In the genomic region with DNA sequence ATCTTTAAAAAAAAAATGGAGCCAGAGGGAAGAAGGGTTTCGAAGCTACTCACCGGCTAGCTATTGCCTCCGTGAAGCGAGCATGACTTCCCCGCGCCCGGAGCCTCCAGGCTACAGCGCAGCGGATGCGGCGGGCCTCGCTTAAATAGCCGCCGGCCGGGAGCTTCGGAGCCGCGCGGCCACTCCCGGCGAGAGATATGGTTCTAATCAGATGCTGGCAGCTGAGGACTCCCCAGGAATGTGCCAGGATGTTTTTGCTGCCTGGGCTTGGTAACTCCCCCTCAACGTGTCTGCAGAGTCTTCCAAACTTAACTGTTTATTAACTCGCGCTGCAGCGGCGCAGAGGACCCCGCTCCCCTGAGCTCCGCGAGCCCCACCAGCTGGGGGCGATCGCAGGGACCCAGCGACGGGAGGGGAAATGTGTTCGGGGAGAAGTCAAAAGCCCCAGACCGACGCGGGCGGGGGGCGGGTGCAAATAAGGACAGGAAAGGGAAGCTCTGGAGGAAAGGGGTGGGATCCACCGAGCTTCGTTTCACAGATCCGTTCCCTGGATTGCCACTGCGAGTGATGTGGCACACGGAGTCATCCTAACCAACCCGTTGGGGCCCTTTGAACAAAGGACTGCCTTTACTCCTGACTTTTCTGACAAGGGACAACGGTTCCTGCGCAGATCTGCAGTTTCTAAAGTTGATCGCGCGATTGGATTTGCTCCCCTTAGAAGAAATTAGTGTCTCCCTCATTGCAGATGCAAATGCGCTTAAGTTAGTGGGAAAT, we compare ENCODE assay signal across 8 cellular contexts. TPM values are rescaled to one million over a fixed set of nuclear protein-coding genes. Genes with fewer than 3 reads are reported as not detected.
A peak's percentile ranks its signal among the peaks of the same experiment; 100 is the strongest.
DNase-seq lines count a peak whose midpoint lies in the region; ATAC-seq and TF ChIP-seq lines count a peak whose summit lies in the region.

A gene (minus strand): TSS at position 230 of the 774 bp plus-strand sequence. CDS start 30,660 bp downstream, outside the sequence.

- H3K4me1 Mint-ChIP-seq in HFFc6 (ENCODE audit: low read depth) = peaks cover 71% of the 10 kb centered on the region

- H3K14ac ChIP-seq in neuronal stem cell (ENCODE audit: low read length) = no peak within 1 kb of the TSS

- peak within 1 kb of the TSS; percentile 75 for H2BK120ac ChIP-seq in neuronal stem cell (ENCODE audit: low read depth, low read length)

- peaks cover 38% of the 10 kb centered on the region for H3K36me3 Mint-ChIP-seq in HFFc6 (ENCODE audit: low read depth)

- H4K8ac ChIP-seq in neuronal stem cell (ENCODE audit: low read depth, low read length) = no peak within 1 kb of the TSS

- H3K27me3 Mint-ChIP-seq in HFFc6 (ENCODE audit: insufficient read depth) = peaks cover 2% of the 10 kb centered on the region

- H2BK15ac ChIP-seq in neuronal stem cell (ENCODE audit: low read length) = no peak within 1 kb of the TSS

- H3K23ac ChIP-seq in neuronal stem cell (ENCODE audit: low read depth, low read length, poor library complexity) = no peak within 1 kb of the TSS

- H3K9me3 ChIP-seq in SJSA1 (replicated peaks) (no peaks in the 10 kb centered on the region), neuronal stem cell (replicated peaks in 1 of 2; ENCODE audit: control insufficient read depth in 2 of 2, insufficient read depth in 1 of 2, low read depth in 1 of 2, low read length in 2 of 2) (no peaks in the 10 kb centered on the region)

- no peak within 1 kb of the TSS for H2BK12ac ChIP-seq in neuronal stem cell (ENCODE audit: low read length)

- H3K27me3 ChIP-seq in SJSA1 (replicated peaks) (no peaks in the 10 kb centered on the region), neuronal stem cell (ENCODE audit: control insufficient read depth in 3 of 3, insufficient read depth in 3 of 3, low read depth in 1 of 3, low read length in 3 of 3) (no peaks in the 10 kb centered on the region)

- peak within 1 kb of the TSS; percentile 32 for H3K9ac ChIP-seq in neuronal stem cell (ENCODE audit: low read depth, low read length, poor library complexity)

- ATAC-seq in HG02981 (IDR thresholded peaks at IDR 0.05; ENCODE audit: unreplicated experiment) = no peak

- peak within 1 kb of the TSS; percentile 98 for H3K27ac Mint-ChIP-seq in HFFc6

- peak within 1 kb of the TSS; percentile 67 for H3K18ac ChIP-seq in neuronal stem cell (ENCODE audit: low read length)

- H3K79me1 ChIP-seq in neuronal stem cell (ENCODE audit: low read depth, low read length) = no peaks in the 10 kb centered on the region

- peak within 1 kb of the TSS; percentile 92 for H2AFZ ChIP-seq in neuronal stem cell (ENCODE audit: low read length)

- no peak within 1 kb of the TSS for H3K4ac ChIP-seq in neuronal stem cell (ENCODE audit: low read length)

- H2BK5ac ChIP-seq in neuronal stem cell (ENCODE audit: low read length) = no peak within 1 kb of the TSS

- peak; percentile 51 for TF ChIP-seq CTCF in C4-2B (conservative IDR thresholded peaks at IDR 0.05)
- peak; percentile 84 for TF ChIP-seq CTCF in HFFc6 (IDR thresholded peaks at IDR 0.05)

- H3K4me3 ChIP-seq in SJSA1 (peak within 1 kb of the TSS; percentile 51), neuronal stem cell (ENCODE audit: low read length in 2 of 2) (peak within 1 kb of the TSS; percentile 53 to 83)

- peak within 1 kb of the TSS; percentile 99 for H3K4me3 Mint-ChIP-seq in HFFc6

- peaks cover 34% of the 10 kb centered on the region for H3K36me3 ChIP-seq in SJSA1
- H3K36me3 ChIP-seq in neuronal stem cell (replicated peaks in 1 of 2; ENCODE audit: control insufficient read depth in 2 of 2, insufficient read depth in 2 of 2, low read length in 2 of 2) = no peaks in the 10 kb centered on the region

- peak within 1 kb of the TSS; percentile 77 for H3K4me2 ChIP-seq in neuronal stem cell (ENCODE audit: insufficient read depth, low read length, poor library complexity, severe bottlenecking)

- H2AK5ac ChIP-seq in neuronal stem cell (ENCODE audit: low read depth, low read length) = no peak within 1 kb of the TSS

- H4K91ac ChIP-seq in neuronal stem cell (ENCODE audit: low read depth, low read length, poor library complexity) = no peak within 1 kb of the TSS

- peaks cover 69% of the 10 kb centered on the region for H3K4me1 ChIP-seq in SJSA1 (replicated peaks)
- peaks cover 8 to 28% of the 10 kb centered on the region in 2 donors for H3K4me1 ChIP-seq in neuronal stem cell (ENCODE audit: control insufficient read depth in 2 of 2, insufficient read depth in 1 of 2, low read depth in 1 of 2, low read length in 2 of 2)

- DNase-seq in HFFc6 (peak; percentile 98), SJSA1 (ENCODE audit: low read depth in 1 of 2, low spot score in 2 of 2) (peak; percentile 98 to 99), glomerular endothelial cell (ENCODE audit: extremely low read depth, low read depth, low spot score) (peak; percentile 75), neuronal stem cell (ENCODE audit: low spot score) (peak; percentile 82)
- DNase-seq in activated naive CD8-positive, alpha-beta T cell treated with anti-CD3 and anti-CD28 coated beads, Interleukin-2, amount 50 U/mL, for 16 hours (ENCODE audit: low read depth, low spot score) = peak; percentile 1

- WGBS in neuronal stem cell (ENCODE audit: extremely low coverage in 2 of 2, insufficient read length in 2 of 2, insufficient replicate concordance in 1 of 2), 2 donors = no CpG with 5 or more reads among the region's 51 CpGs

- no peak within 1 kb of the TSS; the same call in 1 of the 2 replicates for H3K27ac ChIP-seq in C4-2B
- peak within 1 kb of the TSS; percentile 90 for H3K27ac ChIP-seq in SJSA1
- H3K27ac ChIP-seq in neuronal stem cell (replicated peaks; ENCODE audit: low read length) = peak within 1 kb of the TSS; percentile 93
- peak within 1 kb of the TSS; percentile 60 for H3K27ac ChIP-seq in temporal lobe (ENCODE audit: low read depth, low read length)

- H3K9me3 Mint-ChIP-seq in HFFc6 = no peaks in the 10 kb centered on the region

RNA-seq across cellular contexts. Expression of the gene that starts here (rescaled TPM):
- total RNA-seq in HFFc6 (2021; fragmentation: NEBNext Ultra II Directional; extraction: Animal tissue kit (Norgen Biotek cat#: 25700)) = 100 to 1,000 TPM; 228 to 285 (median 237) TPM
- total RNA-seq in SJSA1 (2014; rRNA removed; shearing (Covaris generic)) = 49.9 and 65.0 TPM in 2 replicates
- total RNA-seq in glomerular endothelial cell (164 and 242 TPM in 2 replicates), temporal lobe (13.3 TPM)
- polyA plus RNA-seq in neuronal stem cell (2013, experiment 1 of 2) = 12.9 TPM
- polyA plus RNA-seq in neuronal stem cell (2013, experiment 2 of 2) = 12.2 TPM

Comparison
In these comparisons a context has a peak if more than half of its experiments do, and no peak if none do; other contexts are left out.
1. DNase-seq: peak in every context shown above with its lines; median percentile 98 in SJSA1; 98 in HFFc6; 82 in neuronal stem cell; 75 in glomerular endothelial cell; 1 in activated naive CD8-positive, alpha-beta T cell treated with anti-CD3 and anti-CD28 coated beads, Interleukin-2, amount 50 U/mL, for 16 hours.